ENCODE assay signal across 7 cellular contexts in genomic region chr11:67572747-67573419, GRCh38. TPM values are rescaled to one million over a fixed set of nuclear protein-coding genes. Genes with fewer than 3 reads are reported as not detected.
DNase-seq lines count a peak whose midpoint lies in the region; ATAC-seq and TF ChIP-seq lines count a peak whose summit lies in the region.

No MANE protein-coding gene starts in this region.

- peak overlapping the region; percentile 23 for H3K4me3 Mint-ChIP-seq in dendritic cell treated with granulocyte-macrophage colony-stimulating factor and Interleukin-4, amounts not matched to agents 40 ng/mL and 50 ng/mL, for 4 days
- no peak overlapping the region for H3K4me3 Mint-ChIP-seq in memory B cell

- peaks cover 44% of the 10 kb centered on the region for H3K27me3 Mint-ChIP-seq in dendritic cell treated with granulocyte-macrophage colony-stimulating factor and Interleukin-4, amounts not matched to agents 40 ng/mL and 50 ng/mL, for 4 days
- H3K27me3 Mint-ChIP-seq in memory B cell, result peaks cover 19% of the 10 kb centered on the region

- POLR2A ChIA-PET in RWPE1 (lab: Yijun Ruan, JAX; ENCODE audit: low non-redundant PET), result no interaction called here

- H3K36me3 Mint-ChIP-seq in dendritic cell treated with granulocyte-macrophage colony-stimulating factor and Interleukin-4, amounts not matched to agents 40 ng/mL and 50 ng/mL, for 4 days (ENCODE audit: low read depth), result no peaks in the 10 kb centered on the region
- H3K36me3 Mint-ChIP-seq in memory B cell, result no peaks in the 10 kb centered on the region

- DNase-seq in ELR (ENCODE audit: low read depth), result peak; percentile 67
- DNase-seq in LHCN-M2 (ENCODE audit: low read depth), result peak; percentile 67
- no peak for DNase-seq in RWPE1 (ENCODE audit: low spot score)
- DNase-seq in memory B cell (ENCODE audit: low spot score in 2 of 2), result no peak

- no peak overlapping the region for H3K27ac Mint-ChIP-seq in dendritic cell treated with granulocyte-macrophage colony-stimulating factor and Interleukin-4, amounts not matched to agents 40 ng/mL and 50 ng/mL, for 4 days
- no peak overlapping the region for H3K27ac Mint-ChIP-seq in memory B cell

- CTCF ChIA-PET in RWPE1 (lab: Yijun Ruan, JAX), result interaction anchor here (0.6 to 2.5 kb wide), 12 partner anchors 9 to 56 kb away, joined by 3 to 12 read pairs (median 3); partner anchors contain the start of genes GSTP1 and NUDT8

- ATAC-seq in memory B cell (ENCODE audit: low read depth), result peak; percentile 48
- no peak for ATAC-seq in GM19467 (IDR thresholded peaks at IDR 0.05; ENCODE audit: unreplicated experiment)
- ATAC-seq in HG02852 (IDR thresholded peaks at IDR 0.05; ENCODE audit: unreplicated experiment), result no peak

- intact Hi-C loops in dendritic cell treated with granulocyte-macrophage colony-stimulating factor and Interleukin-4, amounts not matched to agents 40 ng/mL and 50 ng/mL, for 4 days (cut with micrococcal nuclease), result loop anchor here (2.0 to 5.0 kb wide), 2 partner anchors 34 to 86 kb away; partner anchors contain the start of gene NDUFV1

- peaks cover 7% of the 10 kb centered on the region for H3K4me1 Mint-ChIP-seq in dendritic cell treated with granulocyte-macrophage colony-stimulating factor and Interleukin-4, amounts not matched to agents 40 ng/mL and 50 ng/mL, for 4 days (ENCODE audit: low read depth)
- peaks cover 9% of the 10 kb centered on the region for H3K4me1 Mint-ChIP-seq in memory B cell

- no peak overlapping the region for H3K27ac ChIP-seq in RWPE1

- TF ChIP-seq CTCF in RWPE1 (conservative IDR thresholded peaks at IDR 0.05; ENCODE audit: low read depth), result peak; percentile 89

- no peaks in the 10 kb centered on the region for H3K9me3 Mint-ChIP-seq in dendritic cell treated with granulocyte-macrophage colony-stimulating factor and Interleukin-4, amounts not matched to agents 40 ng/mL and 50 ng/mL, for 4 days
- H3K9me3 Mint-ChIP-seq in memory B cell, result no peaks in the 10 kb centered on the region

RNA-seq across cellular contexts. Expression of gene GSTP1, which starts 10.7 kb away (rescaled TPM):
- total RNA-seq in LHCN-M2 (2014; rRNA removed), result 446 and 608 TPM in 2 replicates
- polyA plus RNA-seq in LHCN-M2 (2012), result 1,046 TPM

RNA-seq across cellular contexts. Expression of gene NDUFV1, which starts 33.9 kb away (rescaled TPM):
- total RNA-seq in LHCN-M2 (2014; rRNA removed), result 192 and 232 TPM in 2 replicates
- 161 TPM for polyA plus RNA-seq in LHCN-M2 (2012)

RNA-seq across cellular contexts. Expression of gene CABP2, which starts 49.6 kb away (rescaled TPM):
- total RNA-seq in LHCN-M2 (2014; rRNA removed), result not detected in 2 replicates
- not detected for polyA plus RNA-seq in LHCN-M2 (2012)

RNA-seq across cellular contexts. Expression of gene NUDT8, which starts 56.9 kb away (rescaled TPM):
- 7.5 and 19.8 TPM in 2 replicates for total RNA-seq in LHCN-M2 (2014; rRNA removed)
- 8.6 TPM for polyA plus RNA-seq in LHCN-M2 (2012)

Comparison
In these comparisons a context has a peak if more than half of its experiments do, and no peak if none do; other contexts are left out.
1. DNase-seq: peak in ELR (single experiment) and LHCN-M2 (single experiment); none in RWPE1 (single experiment) and memory B cell (0 of 2).